Comparison of ENCODE assay signal across 1 cellular context in the genomic region with DNA sequence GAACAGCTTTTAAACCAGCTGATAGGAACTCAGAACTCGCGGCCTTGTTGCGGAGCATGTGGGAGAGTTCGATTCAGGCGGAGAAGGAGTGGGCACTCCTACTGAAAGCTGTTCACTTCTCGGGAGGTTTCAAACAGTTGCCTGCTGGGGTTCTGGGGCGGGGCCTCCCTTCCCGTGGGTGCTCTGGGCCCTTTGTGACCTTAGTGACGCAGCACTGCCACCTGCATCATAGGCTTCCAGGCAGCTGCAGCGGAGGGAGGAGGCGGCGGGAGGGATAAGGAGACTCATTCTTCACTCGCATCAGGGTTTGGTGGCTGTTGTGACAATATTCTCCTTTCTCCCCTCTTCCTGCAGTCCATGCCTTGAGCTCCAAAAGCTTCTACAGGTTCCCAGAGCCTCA.
TF ChIP-seq lines count a peak whose summit lies in the region.

No MANE protein-coding gene starts in this region.

TF ChIP-seq in WTC11, 78 proteins besides CTCF, POLR2A, EP300 and RAD21 (continued from another document):
- TF ChIP-seq, protein P1, sequence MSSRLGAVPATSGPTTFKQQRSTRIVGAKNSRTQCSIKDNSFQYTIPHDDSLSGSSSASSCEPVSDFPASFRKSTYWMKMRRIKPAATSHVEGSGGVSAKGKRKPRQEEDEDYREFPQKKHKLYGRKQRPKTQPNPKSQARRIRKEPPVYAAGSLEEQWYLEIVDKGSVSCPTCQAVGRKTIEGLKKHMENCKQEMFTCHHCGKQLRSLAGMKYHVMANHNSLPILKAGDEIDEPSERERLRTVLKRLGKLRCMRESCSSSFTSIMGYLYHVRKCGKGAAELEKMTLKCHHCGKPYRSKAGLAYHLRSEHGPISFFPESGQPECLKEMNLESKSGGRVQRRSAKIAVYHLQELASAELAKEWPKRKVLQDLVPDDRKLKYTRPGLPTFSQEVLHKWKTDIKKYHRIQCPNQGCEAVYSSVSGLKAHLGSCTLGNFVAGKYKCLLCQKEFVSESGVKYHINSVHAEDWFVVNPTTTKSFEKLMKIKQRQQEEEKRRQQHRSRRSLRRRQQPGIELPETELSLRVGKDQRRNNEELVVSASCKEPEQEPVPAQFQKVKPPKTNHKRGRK (CRISPR knock-in tag; IDR thresholded peaks at IDR 0.05; ENCODE audit: borderline replicate concordance), result no peak
- no peak for TF ChIP-seq TEAD4 (CRISPR knock-in tag; IDR thresholded peaks at IDR 0.05)
